In genomic region chr22:27990879-27991278, GRCh38 we compare ENCODE assay signal across 9 cellular contexts.
A peak's percentile ranks its signal among the peaks of the same experiment; 100 is the strongest.
DNase-seq lines count a peak whose midpoint lies in the region; ATAC-seq and TF ChIP-seq lines count a peak whose summit lies in the region.
"Had no signal": no experiment of that assay in that cellular context is flagged by ENCODE, and none has a peak within 500 bp of the region (broad histone marks: within the 10 kb centered on the region; RNA-seq: fewer than 3 reads in every experiment).

No MANE protein-coding gene starts in this region.

- DNase-seq in NCI-H748 (lab: John Stamatoyannopoulos, UW; ENCODE audit: unreplicated experiment) (peak; percentile 29), NCI-H748 treated with DMSO at 0.1 percent for 48 hours (lab: John Stamatoyannopoulos, UW) (no peak), Panc1 (ENCODE audit: low read depth, low spot score) (no peak), globus pallidus (ENCODE audit: low spot score) (peak; percentile 24), sciatic nerve (ENCODE audit: low spot score) (peak; percentile 79)

- no peak overlapping the region for H3K27ac ChIP-seq in Panc1 (ENCODE audit: low read length)

- TF ChIP-seq CTCF in Panc1 (IDR thresholded peaks at IDR 0.05): no peak; the same call in 1 of the 2 replicates

- CTCF ChIA-PET in Panc1 (lab: Charles Lee): interaction anchor here (0.5 to 0.7 kb wide), 2 partner anchors 48 to 70 kb away, joined by 4 read pairs; no protein-coding TSS in a partner anchor

- POLR2A ChIA-PET in Panc1 (lab: Charles Lee): no interaction called here

- H3K27me3 ChIP-seq in Panc1 (ENCODE audit: control insufficient read depth, insufficient read depth, low read length): no peaks in the 10 kb centered on the region

- no peaks in the 10 kb centered on the region for H3K36me3 ChIP-seq in Panc1 (ENCODE audit: control insufficient read depth, insufficient read depth, low read length)

- peak; percentile 76 for ATAC-seq in Panc1
- ATAC-seq in sciatic nerve: peak; percentile 95
- ATAC-seq in HG03280 (IDR thresholded peaks at IDR 0.05; ENCODE audit: unreplicated experiment): no peak
- ATAC-seq in HG02870 (IDR thresholded peaks at IDR 0.05; ENCODE audit: unreplicated experiment): no peak
- ATAC-seq in GM18909 (IDR thresholded peaks at IDR 0.05; ENCODE audit: poor library complexity, unreplicated experiment): no peak
- ATAC-seq: CD8-positive, alpha-beta T cell had no signal

- no peaks in the 10 kb centered on the region for H3K9me3 ChIP-seq in Panc1 (ENCODE audit: control insufficient read depth, insufficient read depth, low read depth, low read length)

- intact Hi-C loops in Panc1 (cut with micrococcal nuclease; ENCODE audit: unreplicated experiment): no loop called here
- intact Hi-C loops in sciatic nerve (cut with DNase I): no loop called here

- no peak overlapping the region for H3K4me3 ChIP-seq in Panc1 (ENCODE audit: low read depth in 2 of 2, low read length in 2 of 2)

- no peaks in the 10 kb centered on the region for H3K4me1 ChIP-seq in Panc1 (ENCODE audit: control insufficient read depth, insufficient read depth, low read length)

- in situ Hi-C loops in Panc1 (cut with HindIII; ENCODE audit: low pct_unique_long_range_greater_than_20kb, low sequenced_read_pairs): no loop called here

- BruUV-seq in Panc1 (replicated peaks; lab: Mats Ljungman, UMichigan): no TSS peak

Comparison
In these comparisons a context has a peak if more than half of its experiments do, and no peak if none do; other contexts are left out.
1. DNase-seq: peak in NCI-H748 (single experiment), globus pallidus (single experiment) and sciatic nerve (single experiment); none in NCI-H748 treated with DMSO at 0.1 percent for 48 hours (single experiment) and Panc1 (single experiment).
2. ATAC-seq: peak in Panc1 (single experiment) and sciatic nerve (single experiment); none in HG03280 (single experiment), HG02870 (single experiment) and GM18909 (single experiment).